In the genomic region with DNA sequence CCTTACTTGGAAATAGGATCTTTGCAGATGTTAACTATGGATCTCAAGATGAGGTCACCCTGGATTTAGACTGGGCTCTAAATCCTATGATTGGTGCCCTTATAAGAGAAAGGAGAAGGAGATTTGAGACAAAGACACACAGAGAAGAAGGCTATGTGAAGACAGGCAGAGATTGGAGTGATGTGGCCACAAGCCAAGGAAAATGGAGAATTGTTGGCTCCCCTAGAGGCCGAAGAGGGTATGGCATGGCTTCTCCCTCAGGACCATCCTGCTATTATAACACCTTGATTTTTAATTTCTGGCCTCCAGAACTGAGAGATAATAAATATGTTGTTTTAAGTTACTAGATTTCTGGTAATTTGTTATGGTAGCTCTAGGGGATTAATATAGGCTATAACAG, we compare ENCODE assay signal across 9 cellular contexts. TPM values are rescaled to one million over a fixed set of nuclear protein-coding genes. Genes with fewer than 3 reads are reported as not detected.
A peak's percentile ranks its signal among the peaks of the same experiment; 100 is the strongest.
DNase-seq lines count a peak whose midpoint lies in the region; ATAC-seq and TF ChIP-seq lines count a peak whose summit lies in the region.
"Had no signal": no experiment of that assay in that cellular context is flagged by ENCODE, and none has a peak within 500 bp of the region (broad histone marks: within the 10 kb centered on the region; RNA-seq: fewer than 3 reads in every experiment).

No MANE protein-coding gene starts in this region.

- DNase-seq in AG09319 (ENCODE audit: extremely low read depth, low read depth) (no peak), GM12864 (ENCODE audit: low read depth) (no peak), RWPE1 (ENCODE audit: low spot score) (no peak), kidney epithelial cell (ENCODE audit: low read depth) (no peak), NOMO-1 treated with dmso at 0.1 percent for 144 hours (lab: John Stamatoyannopoulos, UW; ENCODE audit: unreplicated experiment) (no peak), NCI-H1048 (lab: John Stamatoyannopoulos, UW) (no peak)
- DNase-seq in activated CD8-positive, alpha-beta memory T cell treated with anti-CD3 and anti-CD28 coated beads for 24 hours, result no peak
- DNase-seq: naive B cell had no signal

- POLR2A ChIA-PET in RWPE1 (lab: Yijun Ruan, JAX; ENCODE audit: low non-redundant PET), result no interaction called here

- H3K36me3 ChIP-seq in kidney epithelial cell (ENCODE audit: control insufficient read depth, insufficient read depth, low read length), result no peaks in the 10 kb centered on the region

- H3K27me3 ChIP-seq in kidney epithelial cell (ENCODE audit: control insufficient read depth, insufficient read depth, low read length), result no peaks in the 10 kb centered on the region

- no peak overlapping the region for H3K27ac ChIP-seq in RWPE1

- ATAC-seq in HG02571 (IDR thresholded peaks at IDR 0.05; ENCODE audit: unreplicated experiment), result no peak

- CTCF ChIA-PET in RWPE1 (lab: Yijun Ruan, JAX), result no interaction called here

- TF ChIP-seq CTCF in AG09319 (IDR thresholded peaks at IDR 0.05; ENCODE audit: low read depth, low read length) (peak; percentile 36), GM12864 (IDR thresholded peaks at IDR 0.05; ENCODE audit: low read depth, low read length, missing control alignments) (peak; percentile 78), RWPE1 (conservative IDR thresholded peaks at IDR 0.05; ENCODE audit: low read depth) (peak; percentile 53), kidney epithelial cell (IDR thresholded peaks at IDR 0.05; ENCODE audit: insufficient read depth, low read length, poor library complexity, severe bottlenecking) (peak; percentile 55)

- H3K4me3 ChIP-seq in GM12864 (ENCODE audit: low read depth, low read length) (no peak overlapping the region), kidney epithelial cell (ENCODE audit: low read depth, low read length) (no peak overlapping the region)

RNA-seq across cellular contexts. Expression of gene CYBRD1, which starts 7.6 kb away (rescaled TPM):
- 6.8 and 8.8 TPM in 2 replicates for total RNA-seq in kidney epithelial cell
